In the genomic region with DNA sequence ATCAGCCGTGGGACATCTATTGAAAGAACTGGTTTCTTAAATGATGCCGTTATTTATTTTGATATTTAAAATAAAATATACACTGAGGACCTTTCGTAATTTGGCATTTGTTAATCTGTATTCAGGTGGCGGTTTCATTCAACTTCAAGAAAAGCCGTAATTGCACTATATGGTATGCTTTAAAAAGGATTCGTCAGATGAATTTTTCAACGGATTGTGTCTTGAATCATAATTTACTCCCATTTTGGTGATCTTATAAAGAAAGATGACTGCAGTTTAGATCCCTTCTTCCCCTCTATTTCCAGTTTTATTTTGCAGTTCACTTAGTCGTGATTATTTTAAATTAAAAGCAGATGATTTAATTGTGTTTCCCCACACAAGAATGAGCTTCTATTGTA, we compare ENCODE assay signal across 9 cellular contexts. TPM values are rescaled to one million over a fixed set of nuclear protein-coding genes. Genes with fewer than 3 reads are reported as not detected.
DNase-seq lines count a peak whose midpoint lies in the region; ATAC-seq and TF ChIP-seq lines count a peak whose summit lies in the region.
"Had no signal": no experiment of that assay in that cellular context is flagged by ENCODE, and none has a peak within 500 bp of the region (broad histone marks: within the 10 kb centered on the region; RNA-seq: fewer than 3 reads in every experiment).

No MANE protein-coding gene starts in this region.

- 65% methylated on average over 8 of the region's 8 CpGs for WGBS in smooth muscle cell (ENCODE audit: low lambda C conversion rate)

- no peak for TF ChIP-seq CTCF in smooth muscle cell (IDR thresholded peaks at IDR 0.05; ENCODE audit: borderline replicate concordance, insufficient read depth, poor library complexity, severe bottlenecking)

- intact Hi-C loops in activated CD4-positive, alpha-beta memory T cell treated with anti-CD3 and anti-CD28 coated beads for 36 hours (cut with micrococcal nuclease) = loop anchor here (2.0 to 10.0 kb wide), 3 partner anchors 14 to 1350 kb away; a partner anchor contains a TSS

- H3K27ac Mint-ChIP-seq in activated CD4-positive, alpha-beta memory T cell treated with anti-CD3 and anti-CD28 coated beads for 36 hours = no peak overlapping the region

- H3K4me2 ChIP-seq in smooth muscle cell = peak overlapping the region; percentile 93

- H3F3A ChIP-seq in smooth muscle cell (ENCODE audit: low read depth) = no peaks in the 10 kb centered on the region

- POLR2A ChIA-PET in activated CD4-positive, alpha-beta memory T cell treated with anti-CD3 and anti-CD28 coated beads for 36 hours (lab: Charles Lee) = interaction anchor here (0.6 to 1.3 kb wide), 5 partner anchors 10 to 89 kb away, joined by 3 to 7 read pairs (median 4); no protein-coding TSS in a partner anchor

- CTCF ChIA-PET in activated CD4-positive, alpha-beta memory T cell treated with anti-CD3 and anti-CD28 coated beads for 36 hours (lab: Charles Lee) = interaction anchor here (1.3 to 1.8 kb wide), 4 partner anchors 17 to 28 kb away, joined by 3 to 8 read pairs (median 5); a partner anchor contains a TSS

- no peaks in the 10 kb centered on the region for H3K4me1 ChIP-seq in smooth muscle cell (ENCODE audit: low read depth)

- H3K9me3 ChIP-seq in smooth muscle cell (replicated peaks; ENCODE audit: low read depth) = no peaks in the 10 kb centered on the region

- H3K36me3 ChIP-seq in smooth muscle cell (ENCODE audit: low read depth) = no peaks in the 10 kb centered on the region

- no peaks in the 10 kb centered on the region for H3K27me3 Mint-ChIP-seq in activated CD4-positive, alpha-beta memory T cell treated with anti-CD3 and anti-CD28 coated beads for 36 hours

- H3K9me3 Mint-ChIP-seq in activated CD4-positive, alpha-beta memory T cell treated with anti-CD3 and anti-CD28 coated beads for 36 hours = no peaks in the 10 kb centered on the region

- H3K4me3 ChIP-seq in iPS-11a (ENCODE audit: low read depth, low read length) (peak overlapping the region; percentile 87), smooth muscle cell (peak overlapping the region; percentile 66)

- DNase-seq in NCI-H1092 treated with DMSO at 0.1 percent for 48 hours (lab: John Stamatoyannopoulos, UW) (peak; percentile 38), NCI-H1092 (lab: John Stamatoyannopoulos, UW) (no peak), smooth muscle cell (lab: John Stamatoyannopoulos, UW; ENCODE audit: unreplicated experiment) (no peak), KG1 (lab: John Stamatoyannopoulos, UW) (no peak), NCI-H2081 (lab: John Stamatoyannopoulos, UW) (no peak)
- no peak for DNase-seq in activated CD4-positive, alpha-beta memory T cell treated with anti-CD3 and anti-CD28 coated beads for 36 hours

- no peaks in the 10 kb centered on the region for H3K36me3 Mint-ChIP-seq in activated CD4-positive, alpha-beta memory T cell treated with anti-CD3 and anti-CD28 coated beads for 36 hours

- H3K4me3 Mint-ChIP-seq in activated CD4-positive, alpha-beta memory T cell treated with anti-CD3 and anti-CD28 coated beads for 36 hours = peak overlapping the region; percentile 92

- no peak overlapping the region for H3K27ac ChIP-seq in smooth muscle cell (ENCODE audit: low read depth)

- peaks cover 93% of the 10 kb centered on the region for H3K27me3 ChIP-seq in smooth muscle cell (ENCODE audit: low read depth)

- no peak overlapping the region for H2AFZ ChIP-seq in smooth muscle cell (ENCODE audit: low read depth)

- peaks cover 37% of the 10 kb centered on the region for H3K4me1 Mint-ChIP-seq in activated CD4-positive, alpha-beta memory T cell treated with anti-CD3 and anti-CD28 coated beads for 36 hours (ENCODE audit: low read depth)

- ATAC-seq in HG03460 (IDR thresholded peaks at IDR 0.05; ENCODE audit: unreplicated experiment) = no peak

- no peaks in the 10 kb centered on the region for H4K20me1 ChIP-seq in smooth muscle cell (ENCODE audit: low read depth)

- H3K79me2 ChIP-seq in smooth muscle cell (ENCODE audit: low read depth) = no peaks in the 10 kb centered on the region

- H3K9ac ChIP-seq in smooth muscle cell (ENCODE audit: low read depth) = no peak overlapping the region

RNA-seq across cellular contexts. Expression of a gene that starts 0.8 kb away (rescaled TPM):
- under 1 TPM; 0.83 to 0.92 TPM for total RNA-seq in activated CD4-positive, alpha-beta memory T cell treated with anti-CD3 and anti-CD28 coated beads for 36 hours
- total RNA-seq in smooth muscle cell = not detected in 2 replicates
- polyA plus RNA-seq in smooth muscle cell = 0.25 TPM in 1 of 2 replicates, not detected in the other
- total RNA-seq: IMR-90 had no signal

RNA-seq across cellular contexts. Expression of a gene that starts 27.6 kb away (rescaled TPM):
- total RNA-seq in activated CD4-positive, alpha-beta memory T cell treated with anti-CD3 and anti-CD28 coated beads for 36 hours = 10 to 100 TPM; 56.3 to 59.9 TPM
- total RNA-seq in smooth muscle cell = 24.0 and 40.4 TPM in 2 replicates
- 51.0 and 53.8 TPM in 2 replicates for polyA plus RNA-seq in smooth muscle cell
